In the genomic region with DNA sequence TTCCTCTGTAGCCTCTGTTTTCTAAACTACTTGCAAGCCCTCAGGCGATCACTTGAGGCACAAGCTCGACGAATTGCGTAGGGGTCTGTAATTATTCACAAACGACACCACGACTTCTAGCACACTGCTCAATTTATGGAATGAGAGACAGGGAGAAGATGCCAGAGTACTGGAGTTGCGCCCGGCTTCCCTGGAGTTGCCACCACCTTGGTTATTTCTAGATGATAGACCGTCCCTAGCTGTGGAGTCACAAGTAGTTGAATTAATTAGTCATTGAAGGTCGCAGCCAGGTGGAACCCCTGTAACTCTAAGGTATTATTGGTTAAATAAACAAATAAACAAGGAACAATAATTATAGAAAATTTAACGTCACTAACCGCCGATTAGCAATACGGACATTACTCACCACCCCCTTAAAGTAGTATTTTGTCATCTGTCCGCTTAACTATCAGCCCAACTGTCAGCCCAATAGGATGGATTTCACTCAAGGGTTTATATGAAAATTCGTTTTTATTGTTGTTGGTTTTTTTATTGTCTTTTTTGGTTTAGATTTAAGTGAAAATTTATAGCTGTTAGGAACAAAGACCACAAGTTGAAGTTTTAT, we compare ENCODE assay signal across 8 cellular contexts. TPM values are rescaled to one million over a fixed set of nuclear protein-coding genes. Genes with fewer than 3 reads are reported as not detected.
A peak's percentile ranks its signal among the peaks of the same experiment; 100 is the strongest.
DNase-seq lines count a peak whose midpoint lies in the region; ATAC-seq and TF ChIP-seq lines count a peak whose summit lies in the region.

No MANE protein-coding gene starts in this region.

- H3K9ac ChIP-seq in SK-N-MC (ENCODE audit: insufficient read length) (peak overlapping the region; percentile 86), trophoblast cell (ENCODE audit: low read length) (peak overlapping the region; percentile 85)

- H4K8ac ChIP-seq in trophoblast cell (ENCODE audit: low read depth, low read length) = peak overlapping the region; percentile 90

- H2AK5ac ChIP-seq in trophoblast cell (ENCODE audit: low read length) = no peak overlapping the region

- H3K79me1 ChIP-seq in trophoblast cell (ENCODE audit: low read length) = peaks cover 10% of the 10 kb centered on the region

- H4K20me1 ChIP-seq in DOHH2 (ENCODE audit: control insufficient read depth, insufficient read depth, low read depth, low read length) = no peaks in the 10 kb centered on the region

- ATAC-seq in HG02870 (IDR thresholded peaks at IDR 0.05; ENCODE audit: unreplicated experiment) (peak; percentile 0), GM21737 (IDR thresholded peaks at IDR 0.05; ENCODE audit: unreplicated experiment) (no peak), HG03039 (IDR thresholded peaks at IDR 0.05; ENCODE audit: unreplicated experiment) (no peak), HG02759 (IDR thresholded peaks at IDR 0.05; ENCODE audit: unreplicated experiment) (no peak)

- H3K27me3 ChIP-seq in DOHH2 (ENCODE audit: control insufficient read depth, low read length) (no peaks in the 10 kb centered on the region), trophoblast cell (ENCODE audit: insufficient read depth, low read length) (no peaks in the 10 kb centered on the region)

- H3K4me2 ChIP-seq in DOHH2 (ENCODE audit: low read length) = peak overlapping the region; percentile 86
- peak overlapping the region; percentile 72 for H3K4me2 ChIP-seq in trophoblast cell (ENCODE audit: low read length)

- H3K18ac ChIP-seq in trophoblast cell (ENCODE audit: low read length) = peak overlapping the region; percentile 85

- H3K9me3 ChIP-seq in DOHH2 (ENCODE audit: control insufficient read depth, insufficient read depth, low read length) (no peaks in the 10 kb centered on the region), SK-N-MC (ENCODE audit: low read depth, low read length) (no peaks in the 10 kb centered on the region), trophoblast cell (ENCODE audit: insufficient read depth, low read depth, low read length) (no peaks in the 10 kb centered on the region)

- DNase-seq in SK-N-MC (ENCODE audit: low read depth, low spot score) (no peak), fibroblast of mammary gland (ENCODE audit: low read depth) (peak; percentile 55), trophoblast cell (peak; percentile 74 to 85)

- H3K79me2 ChIP-seq in DOHH2 (ENCODE audit: control insufficient read depth, low read length) (peaks cover 44% of the 10 kb centered on the region), trophoblast cell (ENCODE audit: control insufficient read depth, insufficient read depth, low read length, poor library complexity) (peaks cover 10% of the 10 kb centered on the region)

- peak overlapping the region; percentile 80 for H2AFZ ChIP-seq in trophoblast cell (ENCODE audit: insufficient read depth, low read length, poor library complexity)

- peaks cover 37% of the 10 kb centered on the region for H3K4me1 ChIP-seq in DOHH2 (ENCODE audit: control insufficient read depth, low read length)
- no peaks in the 10 kb centered on the region for H3K4me1 ChIP-seq in trophoblast cell (ENCODE audit: control insufficient read depth in 1 of 2, insufficient read depth in 2 of 2, low read length in 2 of 2)

- H2BK120ac ChIP-seq in trophoblast cell (ENCODE audit: insufficient read depth, low read length, poor library complexity) = no peak overlapping the region

- H3K9me2 ChIP-seq in DOHH2 (replicated peaks; ENCODE audit: control insufficient read depth, low read length) = no peaks in the 10 kb centered on the region

- H3K23ac ChIP-seq in trophoblast cell (ENCODE audit: low read length) = no peak overlapping the region

- H4K91ac ChIP-seq in trophoblast cell (ENCODE audit: low read depth, low read length) = peak overlapping the region; percentile 68

- 0 out of 2 replicates have a peak, but pooled peaks cover 2% of the 10 kb centered on the region for H3F3A ChIP-seq in DOHH2 (ENCODE audit: control insufficient read depth, insufficient read depth)

- WGBS in trophoblast cell (ENCODE audit: extremely low coverage, insufficient coverage, insufficient read length) = no CpG with 5 or more reads among the region's 16 CpGs

- peak overlapping the region; percentile 80 for H3K14ac ChIP-seq in trophoblast cell (ENCODE audit: low read length)

- H4K12ac ChIP-seq in trophoblast cell (ENCODE audit: low read depth, low read length) = peak overlapping the region; percentile 65

- no peak overlapping the region for H2BK12ac ChIP-seq in trophoblast cell (ENCODE audit: low read length)

- H3K27ac ChIP-seq in DOHH2 (ENCODE audit: low read depth, low read length) = peak overlapping the region; percentile 55
- H3K27ac ChIP-seq in SK-N-MC = peak overlapping the region; percentile 79; the same call in 1 of the 2 replicates
- H3K27ac ChIP-seq in trophoblast cell (ENCODE audit: low read depth, low read length) = peak overlapping the region; percentile 95

- H3K4me3 ChIP-seq in DOHH2 (ENCODE audit: low read length) (peak overlapping the region; percentile 96), SK-N-MC (peak overlapping the region; percentile 84), fibroblast of mammary gland (ENCODE audit: control insufficient read depth, low read depth, low read length) (peak overlapping the region; percentile 90), trophoblast cell (ENCODE audit: low read depth, low read length) (peak overlapping the region; percentile 86)

- no peak overlapping the region for H3K4ac ChIP-seq in trophoblast cell (ENCODE audit: low read depth, low read length)

- H2BK5ac ChIP-seq in trophoblast cell (ENCODE audit: low read depth, low read length, poor library complexity) = peak overlapping the region; percentile 89

- H3K36me3 ChIP-seq in DOHH2 (ENCODE audit: control insufficient read depth, low read length) (peaks cover 2% of the 10 kb centered on the region; the same call in 1 of the 2 replicates), SK-N-MC (ENCODE audit: insufficient read depth, low read length) (no peaks in the 10 kb centered on the region), trophoblast cell (ENCODE audit: control insufficient read depth in 1 of 2, insufficient read depth in 2 of 2, low read length in 2 of 2) (no peaks in the 10 kb centered on the region)

- TF ChIP-seq CTCF in DOHH2 (IDR thresholded peaks at IDR 0.05; ENCODE audit: low read depth, low read length, poor library complexity, severe bottlenecking) (peak; percentile 13), fibroblast of mammary gland (conservative IDR thresholded peaks at IDR 0.05; ENCODE audit: control insufficient read depth, insufficient read depth, low read depth, low read length) (peak; percentile 2)

RNA-seq across cellular contexts. Expression of a gene that starts 0.9 kb away (rescaled TPM):
- 40.5 and 42.5 TPM in 2 replicates for polyA plus RNA-seq in trophoblast cell (2013)

RNA-seq across cellular contexts. Expression of a gene that starts 1.0 kb away (rescaled TPM):
- 0.51 and 0.61 TPM in 2 replicates for polyA plus RNA-seq in trophoblast cell (2013)
